1 cellular context compared by ENCODE assay signal in the genomic region with DNA sequence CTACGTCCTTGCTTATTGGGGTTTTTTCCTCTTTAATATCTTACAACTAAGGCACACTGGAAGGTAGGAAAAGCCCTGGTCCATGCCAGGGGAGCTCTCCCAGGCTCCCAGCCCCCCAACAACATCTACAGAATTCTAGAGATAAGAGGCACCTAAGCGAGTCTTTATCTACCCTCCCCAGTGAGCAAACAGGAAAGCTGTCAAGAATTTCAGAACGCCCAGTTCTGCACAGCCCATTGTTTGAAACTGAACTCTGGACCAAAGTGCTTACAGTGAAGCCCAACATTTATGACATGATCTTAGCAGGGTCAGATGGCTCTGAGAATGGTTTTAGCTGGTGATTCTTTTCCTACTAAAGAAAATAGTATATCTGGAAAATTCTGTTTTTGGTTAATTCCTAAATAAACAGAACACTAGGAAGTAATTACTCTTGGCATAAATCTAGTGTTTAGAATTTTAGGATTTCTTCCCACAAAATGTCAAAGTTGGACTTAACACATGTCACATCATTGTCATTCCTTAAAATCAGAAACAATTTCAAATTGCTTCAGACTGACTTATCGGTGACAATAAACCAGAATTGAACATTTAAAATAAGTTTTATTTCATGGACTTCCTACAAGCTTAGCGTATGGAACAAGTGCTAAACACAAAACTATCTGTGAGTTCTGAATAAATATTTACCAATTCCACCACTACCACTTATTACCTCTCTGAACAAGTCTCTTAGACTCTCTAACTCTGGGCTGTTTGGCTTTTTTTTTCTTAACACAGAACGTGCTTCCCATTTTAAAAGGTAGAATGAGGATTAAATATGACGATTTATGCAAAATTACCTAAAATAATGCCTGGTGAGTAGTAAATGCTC.
TF ChIP-seq lines count a peak whose summit lies in the region.

No MANE protein-coding gene starts in this region.

TF ChIP-seq in HepG2, 621 proteins besides CTCF, POLR2A, EP300 and RAD21 (continued from another document and continues in another):
- TF ChIP-seq, protein P1, sequence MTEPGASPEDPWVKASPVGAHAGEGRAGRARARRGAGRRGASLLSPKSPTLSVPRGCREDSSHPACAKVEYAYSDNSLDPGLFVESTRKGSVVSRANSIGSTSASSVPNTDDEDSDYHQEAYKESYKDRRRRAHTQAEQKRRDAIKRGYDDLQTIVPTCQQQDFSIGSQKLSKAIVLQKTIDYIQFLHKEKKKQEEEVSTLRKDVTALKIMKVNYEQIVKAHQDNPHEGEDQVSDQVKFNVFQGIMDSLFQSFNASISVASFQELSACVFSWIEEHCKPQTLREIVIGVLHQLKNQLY (CRISPR knock-in tag; IDR thresholded peaks at IDR 0.05) = peak; percentile 70; the same call in 1 of the 2 replicates
- TF ChIP-seq MAFF (IDR thresholded peaks at IDR 0.05; ENCODE audit: low read depth, low read length) (no peak), ZNF616 (CRISPR knock-in tag; IDR thresholded peaks at IDR 0.05; ENCODE audit: low read depth) (no peak), PLRG1 (conservative IDR thresholded peaks at IDR 0.05) (no peak), HNF4A (CRISPR knock-in tag; IDR thresholded peaks at IDR 0.05) (peak; percentile 99), ZNF446 (CRISPR knock-in tag; IDR thresholded peaks at IDR 0.05) (no peak), KLF16 (CRISPR knock-in tag; IDR thresholded peaks at IDR 0.05) (peak in 1 of 2 experiments; percentile 46; a peak in 1 of 4 replicates), ZNF589 (CRISPR knock-in tag; conservative IDR thresholded peaks at IDR 0.05) (no peak), KAT7 (CRISPR knock-in tag; IDR thresholded peaks at IDR 0.05; ENCODE audit: borderline replicate concordance) (no peak), MED8 (CRISPR knock-in tag; IDR thresholded peaks at IDR 0.05; ENCODE audit: insufficient replicate concordance) (peak; percentile 38), AKAP8 (CRISPR knock-in tag; IDR thresholded peaks at IDR 0.05) (no peak), ATF1 (CRISPR knock-in tag; IDR thresholded peaks at IDR 0.05) (no peak), ZNF788 (CRISPR knock-in tag; IDR thresholded peaks at IDR 0.05; ENCODE audit: borderline replicate concordance) (peak; percentile 55; the same call in 1 of the 2 replicates), ZNF343 (CRISPR knock-in tag; IDR thresholded peaks at IDR 0.05) (0 out of 2 replicates have a peak, but pooled peaks have one; percentile 74), BORCS8-MEF2B (CRISPR knock-in tag; IDR thresholded peaks at IDR 0.05) (no peak), NFRKB (IDR thresholded peaks at IDR 0.05) (no peak), MEIS2 (CRISPR knock-in tag; IDR thresholded peaks at IDR 0.05) (peak; percentile 98), NCOR1 (IDR thresholded peaks at IDR 0.05; ENCODE audit: borderline replicate concordance, low read length) (peak; percentile 86), YEATS4 (CRISPR knock-in tag; IDR thresholded peaks at IDR 0.05; ENCODE audit: borderline replicate concordance) (peak; percentile 77; the same call in 1 of the 2 replicates), ZNF34 (CRISPR knock-in tag; IDR thresholded peaks at IDR 0.05; ENCODE audit: borderline replicate concordance) (no peak), PAF1 (CRISPR knock-in tag; IDR thresholded peaks at IDR 0.05) (no peak), FOXP1 (IDR thresholded peaks at IDR 0.05) (no peak), FOXP1 (CRISPR knock-in tag; IDR thresholded peaks at IDR 0.05) (peak; percentile 88), MED1 (CRISPR knock-in tag; IDR thresholded peaks at IDR 0.05) (peak; percentile 91), ZKSCAN8 (CRISPR knock-in tag; IDR thresholded peaks at IDR 0.05; ENCODE audit: borderline replicate concordance) (peak; percentile 67; the same call in 1 of the 2 replicates), ZFP1 (CRISPR knock-in tag; IDR thresholded peaks at IDR 0.05) (peak; percentile 42; the same call in 1 of the 2 replicates)
- TF ChIP-seq, protein P2, sequence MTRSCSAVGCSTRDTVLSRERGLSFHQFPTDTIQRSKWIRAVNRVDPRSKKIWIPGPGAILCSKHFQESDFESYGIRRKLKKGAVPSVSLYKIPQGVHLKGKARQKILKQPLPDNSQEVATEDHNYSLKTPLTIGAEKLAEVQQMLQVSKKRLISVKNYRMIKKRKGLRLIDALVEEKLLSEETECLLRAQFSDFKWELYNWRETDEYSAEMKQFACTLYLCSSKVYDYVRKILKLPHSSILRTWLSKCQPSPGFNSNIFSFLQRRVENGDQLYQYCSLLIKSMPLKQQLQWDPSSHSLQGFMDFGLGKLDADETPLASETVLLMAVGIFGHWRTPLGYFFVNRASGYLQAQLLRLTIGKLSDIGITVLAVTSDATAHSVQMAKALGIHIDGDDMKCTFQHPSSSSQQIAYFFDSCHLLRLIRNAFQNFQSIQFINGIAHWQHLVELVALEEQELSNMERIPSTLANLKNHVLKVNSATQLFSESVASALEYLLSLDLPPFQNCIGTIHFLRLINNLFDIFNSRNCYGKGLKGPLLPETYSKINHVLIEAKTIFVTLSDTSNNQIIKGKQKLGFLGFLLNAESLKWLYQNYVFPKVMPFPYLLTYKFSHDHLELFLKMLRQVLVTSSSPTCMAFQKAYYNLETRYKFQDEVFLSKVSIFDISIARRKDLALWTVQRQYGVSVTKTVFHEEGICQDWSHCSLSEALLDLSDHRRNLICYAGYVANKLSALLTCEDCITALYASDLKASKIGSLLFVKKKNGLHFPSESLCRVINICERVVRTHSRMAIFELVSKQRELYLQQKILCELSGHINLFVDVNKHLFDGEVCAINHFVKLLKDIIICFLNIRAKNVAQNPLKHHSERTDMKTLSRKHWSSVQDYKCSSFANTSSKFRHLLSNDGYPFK (CRISPR knock-in tag; IDR thresholded peaks at IDR 0.05; ENCODE audit: borderline replicate concordance) = no peak
- TF ChIP-seq, protein P3, sequence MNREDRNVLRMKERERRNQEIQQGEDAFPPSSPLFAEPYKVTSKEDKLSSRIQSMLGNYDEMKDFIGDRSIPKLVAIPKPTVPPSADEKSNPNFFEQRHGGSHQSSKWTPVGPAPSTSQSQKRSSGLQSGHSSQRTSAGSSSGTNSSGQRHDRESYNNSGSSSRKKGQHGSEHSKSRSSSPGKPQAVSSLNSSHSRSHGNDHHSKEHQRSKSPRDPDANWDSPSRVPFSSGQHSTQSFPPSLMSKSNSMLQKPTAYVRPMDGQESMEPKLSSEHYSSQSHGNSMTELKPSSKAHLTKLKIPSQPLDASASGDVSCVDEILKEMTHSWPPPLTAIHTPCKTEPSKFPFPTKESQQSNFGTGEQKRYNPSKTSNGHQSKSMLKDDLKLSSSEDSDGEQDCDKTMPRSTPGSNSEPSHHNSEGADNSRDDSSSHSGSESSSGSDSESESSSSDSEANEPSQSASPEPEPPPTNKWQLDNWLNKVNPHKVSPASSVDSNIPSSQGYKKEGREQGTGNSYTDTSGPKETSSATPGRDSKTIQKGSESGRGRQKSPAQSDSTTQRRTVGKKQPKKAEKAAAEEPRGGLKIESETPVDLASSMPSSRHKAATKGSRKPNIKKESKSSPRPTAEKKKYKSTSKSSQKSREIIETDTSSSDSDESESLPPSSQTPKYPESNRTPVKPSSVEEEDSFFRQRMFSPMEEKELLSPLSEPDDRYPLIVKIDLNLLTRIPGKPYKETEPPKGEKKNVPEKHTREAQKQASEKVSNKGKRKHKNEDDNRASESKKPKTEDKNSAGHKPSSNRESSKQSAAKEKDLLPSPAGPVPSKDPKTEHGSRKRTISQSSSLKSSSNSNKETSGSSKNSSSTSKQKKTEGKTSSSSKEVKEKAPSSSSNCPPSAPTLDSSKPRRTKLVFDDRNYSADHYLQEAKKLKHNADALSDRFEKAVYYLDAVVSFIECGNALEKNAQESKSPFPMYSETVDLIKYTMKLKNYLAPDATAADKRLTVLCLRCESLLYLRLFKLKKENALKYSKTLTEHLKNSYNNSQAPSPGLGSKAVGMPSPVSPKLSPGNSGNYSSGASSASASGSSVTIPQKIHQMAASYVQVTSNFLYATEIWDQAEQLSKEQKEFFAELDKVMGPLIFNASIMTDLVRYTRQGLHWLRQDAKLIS (CRISPR knock-in tag; IDR thresholded peaks at IDR 0.05) = no peak
- TF ChIP-seq, protein P4, sequence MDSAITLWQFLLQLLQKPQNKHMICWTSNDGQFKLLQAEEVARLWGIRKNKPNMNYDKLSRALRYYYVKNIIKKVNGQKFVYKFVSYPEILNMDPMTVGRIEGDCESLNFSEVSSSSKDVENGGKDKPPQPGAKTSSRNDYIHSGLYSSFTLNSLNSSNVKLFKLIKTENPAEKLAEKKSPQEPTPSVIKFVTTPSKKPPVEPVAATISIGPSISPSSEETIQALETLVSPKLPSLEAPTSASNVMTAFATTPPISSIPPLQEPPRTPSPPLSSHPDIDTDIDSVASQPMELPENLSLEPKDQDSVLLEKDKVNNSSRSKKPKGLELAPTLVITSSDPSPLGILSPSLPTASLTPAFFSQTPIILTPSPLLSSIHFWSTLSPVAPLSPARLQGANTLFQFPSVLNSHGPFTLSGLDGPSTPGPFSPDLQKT (CRISPR knock-in tag; IDR thresholded peaks at IDR 0.05; ENCODE audit: borderline replicate concordance) = no peak
- TF ChIP-seq, protein P5, sequence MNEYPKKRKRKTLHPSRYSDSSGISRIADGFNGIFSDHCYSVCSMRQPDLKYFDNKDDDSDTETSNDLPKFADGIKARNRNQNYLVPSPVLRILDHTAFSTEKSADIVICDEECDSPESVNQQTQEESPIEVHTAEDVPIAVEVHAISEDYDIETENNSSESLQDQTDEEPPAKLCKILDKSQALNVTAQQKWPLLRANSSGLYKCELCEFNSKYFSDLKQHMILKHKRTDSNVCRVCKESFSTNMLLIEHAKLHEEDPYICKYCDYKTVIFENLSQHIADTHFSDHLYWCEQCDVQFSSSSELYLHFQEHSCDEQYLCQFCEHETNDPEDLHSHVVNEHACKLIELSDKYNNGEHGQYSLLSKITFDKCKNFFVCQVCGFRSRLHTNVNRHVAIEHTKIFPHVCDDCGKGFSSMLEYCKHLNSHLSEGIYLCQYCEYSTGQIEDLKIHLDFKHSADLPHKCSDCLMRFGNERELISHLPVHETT (CRISPR knock-in tag; conservative IDR thresholded peaks at IDR 0.05) = 0 out of 2 replicates have a peak, but pooled peaks have one; percentile 45
- TF ChIP-seq, protein P6, sequence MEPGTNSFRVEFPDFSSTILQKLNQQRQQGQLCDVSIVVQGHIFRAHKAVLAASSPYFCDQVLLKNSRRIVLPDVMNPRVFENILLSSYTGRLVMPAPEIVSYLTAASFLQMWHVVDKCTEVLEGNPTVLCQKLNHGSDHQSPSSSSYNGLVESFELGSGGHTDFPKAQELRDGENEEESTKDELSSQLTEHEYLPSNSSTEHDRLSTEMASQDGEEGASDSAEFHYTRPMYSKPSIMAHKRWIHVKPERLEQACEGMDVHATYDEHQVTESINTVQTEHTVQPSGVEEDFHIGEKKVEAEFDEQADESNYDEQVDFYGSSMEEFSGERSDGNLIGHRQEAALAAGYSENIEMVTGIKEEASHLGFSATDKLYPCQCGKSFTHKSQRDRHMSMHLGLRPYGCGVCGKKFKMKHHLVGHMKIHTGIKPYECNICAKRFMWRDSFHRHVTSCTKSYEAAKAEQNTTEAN (CRISPR knock-in tag; conservative IDR thresholded peaks at IDR 0.05) = peak; percentile 29
- TF ChIP-seq, protein P7, sequence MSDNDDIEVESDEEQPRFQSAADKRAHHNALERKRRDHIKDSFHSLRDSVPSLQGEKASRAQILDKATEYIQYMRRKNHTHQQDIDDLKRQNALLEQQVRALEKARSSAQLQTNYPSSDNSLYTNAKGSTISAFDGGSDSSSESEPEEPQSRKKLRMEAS (IDR thresholded peaks at IDR 0.05) = peak; percentile 40; the same call in 1 of the 2 replicates
- TF ChIP-seq, protein P8, sequence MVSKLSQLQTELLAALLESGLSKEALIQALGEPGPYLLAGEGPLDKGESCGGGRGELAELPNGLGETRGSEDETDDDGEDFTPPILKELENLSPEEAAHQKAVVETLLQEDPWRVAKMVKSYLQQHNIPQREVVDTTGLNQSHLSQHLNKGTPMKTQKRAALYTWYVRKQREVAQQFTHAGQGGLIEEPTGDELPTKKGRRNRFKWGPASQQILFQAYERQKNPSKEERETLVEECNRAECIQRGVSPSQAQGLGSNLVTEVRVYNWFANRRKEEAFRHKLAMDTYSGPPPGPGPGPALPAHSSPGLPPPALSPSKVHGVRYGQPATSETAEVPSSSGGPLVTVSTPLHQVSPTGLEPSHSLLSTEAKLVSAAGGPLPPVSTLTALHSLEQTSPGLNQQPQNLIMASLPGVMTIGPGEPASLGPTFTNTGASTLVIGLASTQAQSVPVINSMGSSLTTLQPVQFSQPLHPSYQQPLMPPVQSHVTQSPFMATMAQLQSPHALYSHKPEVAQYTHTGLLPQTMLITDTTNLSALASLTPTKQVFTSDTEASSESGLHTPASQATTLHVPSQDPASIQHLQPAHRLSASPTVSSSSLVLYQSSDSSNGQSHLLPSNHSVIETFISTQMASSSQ (IDR thresholded peaks at IDR 0.05; ENCODE audit: low read depth) = peak; percentile 60
- TF ChIP-seq, protein P8 (CRISPR knock-in tag; IDR thresholded peaks at IDR 0.05; ENCODE audit: borderline replicate concordance) = peak; percentile 82; the same call in 1 of the 2 replicates
- TF ChIP-seq, protein P9, sequence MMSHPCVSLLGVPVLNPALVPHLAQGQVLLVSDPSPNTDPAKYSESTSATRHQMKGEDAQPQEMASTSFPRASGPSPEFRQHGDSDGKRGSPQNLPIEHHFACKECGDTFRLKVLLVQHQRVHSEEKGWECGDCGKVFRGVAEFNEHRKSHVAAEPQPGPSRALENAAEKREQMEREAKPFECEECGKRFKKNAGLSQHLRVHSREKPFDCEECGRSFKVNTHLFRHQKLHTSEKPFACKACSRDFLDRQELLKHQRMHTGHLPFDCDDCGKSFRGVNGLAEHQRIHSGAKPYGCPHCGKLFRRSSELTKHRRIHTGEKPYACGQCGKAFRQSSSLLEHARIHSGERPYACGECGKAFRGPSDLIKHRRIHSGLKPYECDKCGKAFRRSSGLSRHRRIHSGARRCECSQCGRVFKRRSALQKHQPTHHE (CRISPR knock-in tag; IDR thresholded peaks at IDR 0.05; ENCODE audit: borderline replicate concordance) = no peak
